Comparison of ENCODE assay signal across 27 cellular contexts in genomic region chr17:80433916-80434666, GRCh38. TPM values are rescaled to one million over a fixed set of nuclear protein-coding genes. Genes with fewer than 3 reads are reported as not detected.
A peak's percentile ranks its signal among the peaks of the same experiment; 100 is the strongest.
DNase-seq lines count a peak whose midpoint lies in the region; ATAC-seq, FAIRE-seq and TF ChIP-seq lines count a peak whose summit lies in the region.
"Had no signal": no experiment of that assay in that cellular context is flagged by ENCODE, and none has a peak within 500 bp of the region (broad histone marks: within the 10 kb centered on the region; RNA-seq: fewer than 3 reads in every experiment).

No MANE protein-coding gene starts in this region.

- H3K4me2 ChIP-seq in IMR-90 (ENCODE audit: low read depth, low read length): no peak overlapping the region; the same call in 1 of the 2 replicates
- H3K4me2 ChIP-seq in HepG2 (ENCODE audit: low read depth, low read length): no peak overlapping the region
- H3K4me2 ChIP-seq: BLaER1 had no signal

- no peak for TF ChIP-seq CTCF in HEK293 (tag by site-specific recombination; IDR thresholded peaks at IDR 0.05)
- TF ChIP-seq CTCF in IMR-90 (conservative IDR thresholded peaks at IDR 0.05; ENCODE audit: low read depth, low read length): no peak
- TF ChIP-seq CTCF in HepG2 (CRISPR knock-in tag; IDR thresholded peaks at IDR 0.05): no peak
- TF ChIP-seq CTCF in prostate gland (IDR thresholded peaks at IDR 0.05): no peak
- no peak for TF ChIP-seq CTCF in upper lobe of left lung (IDR thresholded peaks at IDR 0.05)

- dilution Hi-C loops in IMR-90 (cut with HindIII; ENCODE audit: low sequenced_read_pairs, unreplicated experiment): no loop called here

- no peaks in the 10 kb centered on the region for H3K4me1 Mint-ChIP-seq in stimulated activated naive B cell treated with anti-CD40 and anti-IgM and Interleukin-4, amounts not matched to agents 10 μg/mL and 1 μg/mL and 100 μg/mL, for 72 hours
- H3K4me1 Mint-ChIP-seq: CD14-positive monocyte; CD4-positive, alpha-beta memory T cell; CD4-positive, CD25-positive, alpha-beta regulatory T cell; CD8-positive, alpha-beta memory T cell had no signal

- H3K4me3 ChIP-seq in HEK293 (ENCODE audit: low read depth, low read length) (no peak overlapping the region), IMR-90 (ENCODE audit: insufficient read depth, low read depth, low read length) (no peak overlapping the region), HepG2 (replicated peaks in 1 of 3; ENCODE audit: insufficient read depth in 1 of 3, low read depth in 2 of 3, low read length in 3 of 3) (no peak overlapping the region), prostate gland (no peak overlapping the region), upper lobe of left lung (no peak overlapping the region)
- H3K4me3 ChIP-seq: BLaER1, GM12878 had no signal

- H2AK9ac ChIP-seq in IMR-90 (replicated peaks; ENCODE audit: low read depth, low read length, poor library complexity): no peak overlapping the region

- TF ChIP-seq POLR2A in IMR-90 (IDR thresholded peaks at IDR 0.05; ENCODE audit: low read depth, low read length) (no peak), HepG2 (IDR thresholded peaks at IDR 0.05; ENCODE audit: insufficient read depth in 1 of 2, low read depth in 2 of 2, low read length in 2 of 2) (no peak), prostate gland (IDR thresholded peaks at IDR 0.05) (no peak), upper lobe of left lung (IDR thresholded peaks at IDR 0.05) (no peak)

- H2BK5ac ChIP-seq in IMR-90 (ENCODE audit: low read depth, low read length, poor library complexity, severe bottlenecking): no peak overlapping the region

- peak; percentile 23 for FAIRE-seq in HepG2 (lab: Jason Lieb, UNC)
- FAIRE-seq: A204.1, GM12878, GM12892, GM18507 had no signal

- ATAC-seq in IMR-90 (ENCODE audit: low read depth): peak; percentile 58
- ATAC-seq in HepG2: no peak
- ATAC-seq in stimulated activated naive B cell treated with anti-CD40 and anti-IgM and Interleukin-4, amounts not matched to agents 10 μg/mL and 1 μg/mL and 100 μg/mL, for 72 hours (replicated peaks): no peak
- no peak for ATAC-seq in upper lobe of left lung (ENCODE audit: low FRiP score in 2 of 2)
- ATAC-seq: GM12878 had no signal

- no peak for TF ChIP-seq RAD21 in IMR-90 (IDR thresholded peaks at IDR 0.05; ENCODE audit: low read length)
- no peak for TF ChIP-seq RAD21 in HepG2 (CRISPR knock-in tag; IDR thresholded peaks at IDR 0.05)

- WGBS in IMR-90 (ENCODE audit: extremely low coverage in 2 of 2, insufficient read length in 1 of 2), 2 experiments: 95% methylated on average over 4 of the region's 12 CpGs; no CpG with 5 or more reads in 1 of the 2 experiments
- 19% methylated on average over 12 of the region's 12 CpGs for WGBS in HepG2 (ENCODE audit: low lambda C conversion rate)
- 86% methylated on average over 12 of the region's 12 CpGs for WGBS in prostate gland
- WGBS in upper lobe of left lung, 2 donors: 83 to 86% methylated on average over 12 of the region's 12 CpGs

- H4K20me1 ChIP-seq in IMR-90 (ENCODE audit: insufficient read depth, low read length) (no peaks in the 10 kb centered on the region), HepG2 (ENCODE audit: insufficient read depth, low read length) (no peaks in the 10 kb centered on the region; the same call in 1 of the 2 replicates)

- no peaks in the 10 kb centered on the region for H3K79me1 ChIP-seq in IMR-90 (ENCODE audit: low read depth in 1 of 2, low read length in 2 of 2)

- H2AFZ ChIP-seq in IMR-90 (replicated peaks; ENCODE audit: low read length, poor library complexity) (no peak overlapping the region), HepG2 (ENCODE audit: low read length) (no peak overlapping the region)

- TF ChIP-seq EP300 in HepG2 (IDR thresholded peaks at IDR 0.05; ENCODE audit: low read depth in 2 of 2, low read length in 2 of 2) (no peak), HepG2 (CRISPR knock-in tag; IDR thresholded peaks at IDR 0.05; ENCODE audit: borderline replicate concordance) (no peak), upper lobe of left lung (IDR thresholded peaks at IDR 0.05) (no peak)

- H3K27ac ChIP-seq in HEK293 (ENCODE audit: extremely low read depth, low read depth, low read length) (no peak overlapping the region), IMR-90 (ENCODE audit: insufficient read depth, low read length) (peak overlapping the region; percentile 16; the same call in 1 of the 2 replicates), HepG2 (ENCODE audit: extremely low read length, insufficient read depth, low read length) (no peak overlapping the region), prostate gland (no peak overlapping the region), upper lobe of left lung (no peak overlapping the region)
- H3K27ac ChIP-seq: BLaER1 had no signal

- H2BK20ac ChIP-seq in IMR-90 (ENCODE audit: low read depth, low read length): no peak overlapping the region

- no peak overlapping the region; the same call in 1 of the 2 replicates for H3K4ac ChIP-seq in IMR-90 (ENCODE audit: low read depth, low read length)

- no peaks in the 10 kb centered on the region for H3K36me3 ChIP-seq in HEK293 (ENCODE audit: control insufficient read depth in 2 of 2, insufficient read depth in 1 of 2, low read length in 2 of 2)
- H3K36me3 ChIP-seq in IMR-90 (ENCODE audit: control insufficient read depth, insufficient read depth, low read length): peaks cover 5% of the 10 kb centered on the region; the same call in 1 of the 2 replicates
- no peaks in the 10 kb centered on the region for H3K36me3 ChIP-seq in HepG2 (replicated peaks in 1 of 2; ENCODE audit: control insufficient read depth in 1 of 2, insufficient read depth in 2 of 2, low read length in 2 of 2)
- no peaks in the 10 kb centered on the region for H3K36me3 ChIP-seq in prostate gland
- H3K36me3 ChIP-seq in upper lobe of left lung: peaks cover 0 to 14% (median 8%) of the 10 kb centered on the region in 4 donors
- H3K36me3 ChIP-seq: BE2C, BLaER1 had no signal

- no peak overlapping the region for H3K14ac ChIP-seq in IMR-90 (replicated peaks; ENCODE audit: low read depth, low read length)

- H2BK15ac ChIP-seq in IMR-90 (ENCODE audit: low read depth, low read length): no peak overlapping the region

- no peaks in the 10 kb centered on the region for H3K9me3 ChIP-seq in HEK293 (ENCODE audit: control insufficient read depth, insufficient read depth, low read depth, low read length)
- H3K9me3 ChIP-seq in IMR-90 (ENCODE audit: control insufficient read depth, insufficient read depth, low read length): no peaks in the 10 kb centered on the region
- no peaks in the 10 kb centered on the region for H3K9me3 ChIP-seq in HepG2 (ENCODE audit: low read length)
- H3K9me3 ChIP-seq in prostate gland: no peaks in the 10 kb centered on the region
- no peaks in the 10 kb centered on the region for H3K9me3 ChIP-seq in upper lobe of left lung
- H3K9me3 ChIP-seq: BE2C, BLaER1 had no signal

- H3K79me2 ChIP-seq in HepG2 (ENCODE audit: insufficient read depth, low read length): no peaks in the 10 kb centered on the region

- no peaks in the 10 kb centered on the region for H3K9me1 ChIP-seq in IMR-90 (ENCODE audit: insufficient read depth, low read length)

- DNase-seq in IMR-90 (peak; percentile 63), HepG2 (ENCODE audit: low spot score) (no peak), NCI-H510A treated with DMSO at 0.1 percent for 48 hours (lab: John Stamatoyannopoulos, UW) (no peak), prostate gland (ENCODE audit: low spot score) (no peak), upper lobe of left lung (no peak)
- no peak for DNase-seq in stimulated activated naive B cell treated with anti-CD40 and anti-IgM and Interleukin-4, amounts not matched to agents 10 μg/mL and 1 μg/mL and 100 μg/mL, for 72 hours
- DNase-seq: 8988T; ACHN; BE2C; CD4-positive, CD25-positive, alpha-beta regulatory T cell; CD8-positive, alpha-beta memory T cell; COR-L47; DMS 273 treated with DMSO at 0.1 percent for 48 hours; DMS153; DMS53; DMS79; DND-41; EL; GDM1 had no signal

- H4K8ac ChIP-seq in IMR-90 (ENCODE audit: low read depth in 2 of 2, low read length in 2 of 2): no peak overlapping the region

- no peak overlapping the region for H3K56ac ChIP-seq in IMR-90 (ENCODE audit: extremely low read depth, insufficient read depth, low read length)

- CTCF ChIA-PET in HEK293 (lab: Yijun Ruan, JAX): no interaction called here
- CTCF ChIA-PET in IMR-90 (lab: Yijun Ruan, JAX): no interaction called here
- CTCF ChIA-PET in HepG2 (lab: Yijun Ruan, JAX; ENCODE audit: low intra/inter-chr PET ratio, low total read pairs): no interaction called here

- H3K27me3 Mint-ChIP-seq in stimulated activated naive B cell treated with anti-CD40 and anti-IgM and Interleukin-4, amounts not matched to agents 10 μg/mL and 1 μg/mL and 100 μg/mL, for 72 hours: no peaks in the 10 kb centered on the region
- H3K27me3 Mint-ChIP-seq: CD4-positive, alpha-beta memory T cell; CD4-positive, CD25-positive, alpha-beta regulatory T cell had no signal

- no peak overlapping the region for H2AK5ac ChIP-seq in IMR-90 (ENCODE audit: low read depth, low read length)

- peaks cover 5 to 13% of the 10 kb centered on the region in 2 donors for H3K36me3 Mint-ChIP-seq in stimulated activated naive B cell treated with anti-CD40 and anti-IgM and Interleukin-4, amounts not matched to agents 10 μg/mL and 1 μg/mL and 100 μg/mL, for 72 hours
- H3K36me3 Mint-ChIP-seq: CD14-positive monocyte; CD4-positive, alpha-beta memory T cell; CD8-positive, alpha-beta memory T cell had no signal

- H3K4me1 ChIP-seq in HEK293 (ENCODE audit: control insufficient read depth, insufficient read depth, low read length) (no peaks in the 10 kb centered on the region), IMR-90 (ENCODE audit: control insufficient read depth, insufficient read depth, low read length) (peaks cover 2% of the 10 kb centered on the region; the same call in 1 of the 2 replicates), HepG2 (ENCODE audit: insufficient read depth, low read length) (no peaks in the 10 kb centered on the region), prostate gland (replicated peaks) (no peaks in the 10 kb centered on the region), upper lobe of left lung (no peaks in the 10 kb centered on the region)
- H3K4me1 ChIP-seq: BE2C, BLaER1 had no signal

- no peak overlapping the region for H4K91ac ChIP-seq in IMR-90 (ENCODE audit: insufficient read depth, low read depth, low read length)

- H3K9ac ChIP-seq in IMR-90 (ENCODE audit: low read depth, low read length) (no peak overlapping the region), HepG2 (ENCODE audit: insufficient read depth, low read depth, low read length) (no peak overlapping the region)
- H3K9ac ChIP-seq: BLaER1 had no signal

- peaks cover 0 to 4% of the 10 kb centered on the region in 2 donors for H3K9me3 Mint-ChIP-seq in stimulated activated naive B cell treated with anti-CD40 and anti-IgM and Interleukin-4, amounts not matched to agents 10 μg/mL and 1 μg/mL and 100 μg/mL, for 72 hours
- H3K9me3 Mint-ChIP-seq: CD4-positive, alpha-beta memory T cell; CD8-positive, alpha-beta memory T cell had no signal

- no peak overlapping the region; the same call in 1 of the 2 replicates for H3K18ac ChIP-seq in IMR-90 (ENCODE audit: low read depth, low read length)

- BruUV-seq in IMR-90 (replicated peaks; lab: Mats Ljungman, UMichigan): no TSS peak
- no TSS peak for BruUV-seq in HepG2 (replicated peaks; lab: Mats Ljungman, UMichigan)

- POLR2A ChIA-PET in HEK293 (lab: Yijun Ruan, JAX): no interaction called here
- POLR2A ChIA-PET in IMR-90 (lab: Charles Lee; ENCODE audit: unreplicated experiment): no interaction called here
- POLR2A ChIA-PET in HepG2 (lab: Yijun Ruan, JAX): no interaction called here

- H3K23ac ChIP-seq in IMR-90 (ENCODE audit: low read depth, low read length): no peak overlapping the region

- no peak overlapping the region for H2BK120ac ChIP-seq in IMR-90 (ENCODE audit: low read depth, low read length)

- H4K5ac ChIP-seq in IMR-90 (ENCODE audit: low read depth, low read length): no peak overlapping the region

- peak overlapping the region; percentile 79 for H3K27ac Mint-ChIP-seq in stimulated activated naive B cell treated with anti-CD40 and anti-IgM and Interleukin-4, amounts not matched to agents 10 μg/mL and 1 μg/mL and 100 μg/mL, for 72 hours
- H3K27ac Mint-ChIP-seq: CD14-positive monocyte; CD4-positive, alpha-beta memory T cell; CD4-positive, CD25-positive, alpha-beta regulatory T cell had no signal

- H3K4me3 Mint-ChIP-seq in stimulated activated naive B cell treated with anti-CD40 and anti-IgM and Interleukin-4, amounts not matched to agents 10 μg/mL and 1 μg/mL and 100 μg/mL, for 72 hours: no peak overlapping the region
- H3K4me3 Mint-ChIP-seq: CD14-positive monocyte; CD4-positive, CD25-positive, alpha-beta regulatory T cell; CD8-positive, alpha-beta memory T cell had no signal

- H3K27me3 ChIP-seq in IMR-90 (ENCODE audit: control insufficient read depth, insufficient read depth, low read length) (no peaks in the 10 kb centered on the region), HepG2 (ENCODE audit: control insufficient read depth in 1 of 2, insufficient read depth in 2 of 2, low read length in 2 of 2) (peaks cover 2 to 12% of the 10 kb centered on the region in 2 experiments; a peak in 2 of 5 replicates), prostate gland (replicated peaks; ENCODE audit: insufficient read depth) (no peaks in the 10 kb centered on the region), upper lobe of left lung (no peaks in the 10 kb centered on the region)
- H3K27me3 ChIP-seq: BE2C, BLaER1 had no signal

- in situ Hi-C loops in IMR-90 (cut with MboI; ENCODE audit: low sequenced_read_pairs) (loop anchor here (5.0 kb wide), 1 partner anchor 138 kb away; no protein-coding TSS in a partner anchor), HepG2 (cut with HindIII; ENCODE audit: extremely low pct_ligation_motif_present, low pct_unique_long_range_greater_than_20kb) (no loop called here)

- intact Hi-C loops in IMR-90 (cut with micrococcal nuclease): no loop called here
- intact Hi-C loops in HepG2 (cut with micrococcal nuclease; ENCODE audit: unreplicated experiment): no loop called here
- intact Hi-C loops in prostate gland (cut with DNase I): loop anchor here (5.0 kb wide), 1 partner anchor 223 kb away; no protein-coding TSS in a partner anchor

RNA-seq across cellular contexts. Expression of gene ENDOV, which starts 19.1 kb away (rescaled TPM):
- 9.4 and 15.1 TPM in 2 replicates for total RNA-seq in IMR-90 (2012; rRNA removed)
- 30.3 and 33.4 TPM in 2 replicates for polyA plus RNA-seq in IMR-90 (2012; rRNA removed)
- 42.5 and 47.9 TPM in 2 replicates for polyA plus RNA-seq in IMR-90 (2012; cell fraction: cytosol; rRNA removed)
- polyA plus RNA-seq in IMR-90 (2012; cell fraction: nucleus; rRNA removed; ENCODE audit: low replicate concordance): 50.0 and 67.2 TPM in 2 replicates
- total RNA-seq in HepG2 (2016; rRNA removed; fragmentation: Illumina TruSeq; extraction: Trizol): 15.1 and 16.0 TPM in 2 replicates
- 4.7 and 13.7 TPM in 2 replicates for total RNA-seq in HepG2 (2016; cell fraction: cytosol; rRNA removed; fragmentation: Illumina TruSeq; extraction: Trizol; ENCODE audit: low read depth)
- total RNA-seq in HepG2 (2016; cell fraction: insoluble cytoplasmic fraction; rRNA removed; fragmentation: Illumina TruSeq; extraction: Trizol): 13.4 and 18.2 TPM in 2 replicates
- total RNA-seq in HepG2 (2016; cell fraction: membrane; rRNA removed; fragmentation: Illumina TruSeq; extraction: Trizol): 11.1 and 11.3 TPM in 2 replicates
- total RNA-seq in HepG2 (2016; cell fraction: nucleus; rRNA removed; fragmentation: Illumina TruSeq; extraction: Trizol): 12.0 and 13.2 TPM in 2 replicates
- polyA plus RNA-seq in HepG2 (2011; rRNA removed): 17.1 and 19.8 TPM in 2 replicates
- polyA plus RNA-seq in HepG2 (2011; cell fraction: cytosol; rRNA removed): 12.3 and 17.8 TPM in 2 replicates
- 45.5 and 45.6 TPM in 2 replicates for polyA plus RNA-seq in HepG2 (2011; cell fraction: nucleus; rRNA removed)
- polyA plus RNA-seq in HepG2 (2012): 11.8 and 15.4 TPM in 2 replicates
- 5.9 and 6.8 TPM in 2 replicates for polyA plus RNA-seq in HepG2 (2016; cell fraction: cytosol; fragmentation: Illumina TruSeq; extraction: Trizol; ENCODE audit: low read depth)
- 13.7 and 14.0 TPM in 2 replicates for polyA plus RNA-seq in HepG2 (2016; cell fraction: insoluble cytoplasmic fraction; fragmentation: Illumina TruSeq; extraction: Trizol; ENCODE audit: low read depth)
- polyA plus RNA-seq in HepG2 (2016; cell fraction: membrane; fragmentation: Illumina TruSeq; extraction: Trizol; ENCODE audit: low read depth): 8.4 and 8.6 TPM in 2 replicates
- 27.6 and 30.0 TPM in 2 replicates for polyA plus RNA-seq in HepG2 (2016; cell fraction: nucleus; fragmentation: Illumina TruSeq; extraction: Trizol; ENCODE audit: insufficient read depth, low read depth)
- polyA minus RNA-seq in HepG2 (2011; rRNA and poly(A)+ RNA removed; ENCODE audit: low replicate concordance): 28.6 and 32.9 TPM in 2 replicates
- 5.3 and 7.2 TPM in 2 replicates for polyA minus RNA-seq in HepG2 (2011; cell fraction: cytosol; rRNA and poly(A)+ RNA removed)
- 33.6 and 36.6 TPM in 2 replicates for polyA minus RNA-seq in HepG2 (2011; cell fraction: nucleus; rRNA and poly(A)+ RNA removed)
- 10 to 100 TPM; 17.0 to 36.9 TPM for total RNA-seq in prostate gland
- total RNA-seq in upper lobe of left lung: 10 to 100 TPM; 16.7 to 93.2 (median 25.6) TPM

RNA-seq across cellular contexts. Expression of gene NPTX1, which starts 42.3 kb away (rescaled TPM):
- total RNA-seq in IMR-90 (2012; rRNA removed): 20.8 and 23.3 TPM in 2 replicates
- 39.5 and 47.0 TPM in 2 replicates for polyA plus RNA-seq in IMR-90 (2012; rRNA removed)
- 40.9 and 41.7 TPM in 2 replicates for polyA plus RNA-seq in IMR-90 (2012; cell fraction: cytosol; rRNA removed)
- polyA plus RNA-seq in IMR-90 (2012; cell fraction: nucleus; rRNA removed; ENCODE audit: low replicate concordance): 52.2 and 63.8 TPM in 2 replicates
- total RNA-seq in HepG2 (2016; rRNA removed; fragmentation: Illumina TruSeq; extraction: Trizol): not detected in 2 replicates
- total RNA-seq in HepG2 (2016; cell fraction: cytosol; rRNA removed; fragmentation: Illumina TruSeq; extraction: Trizol; ENCODE audit: low read depth): not detected in 2 replicates
- not detected in 2 replicates for total RNA-seq in HepG2 (2016; cell fraction: insoluble cytoplasmic fraction; rRNA removed; fragmentation: Illumina TruSeq; extraction: Trizol)
- not detected in 2 replicates for total RNA-seq in HepG2 (2016; cell fraction: membrane; rRNA removed; fragmentation: Illumina TruSeq; extraction: Trizol)
- total RNA-seq in HepG2 (2016; cell fraction: nucleus; rRNA removed; fragmentation: Illumina TruSeq; extraction: Trizol): not detected in 2 replicates
- 0.01 TPM in 1 of 2 replicates, not detected in the other for polyA plus RNA-seq in HepG2 (2011; rRNA removed)
- polyA plus RNA-seq in HepG2 (2011; cell fraction: cytosol; rRNA removed): not detected in 2 replicates
- polyA plus RNA-seq in HepG2 (2011; cell fraction: nucleus; rRNA removed): not detected in 2 replicates
- not detected in 2 replicates for polyA plus RNA-seq in HepG2 (2012)
- polyA plus RNA-seq in HepG2 (2016; cell fraction: cytosol; fragmentation: Illumina TruSeq; extraction: Trizol; ENCODE audit: low read depth): not detected in 2 replicates
- polyA plus RNA-seq in HepG2 (2016; cell fraction: insoluble cytoplasmic fraction; fragmentation: Illumina TruSeq; extraction: Trizol; ENCODE audit: low read depth): not detected in 2 replicates
- polyA plus RNA-seq in HepG2 (2016; cell fraction: membrane; fragmentation: Illumina TruSeq; extraction: Trizol; ENCODE audit: low read depth): not detected in 2 replicates
- not detected in 2 replicates for polyA plus RNA-seq in HepG2 (2016; cell fraction: nucleus; fragmentation: Illumina TruSeq; extraction: Trizol; ENCODE audit: insufficient read depth, low read depth)
- 17.0 TPM in 1 of 2 replicates, not detected in the other for polyA minus RNA-seq in HepG2 (2011; rRNA and poly(A)+ RNA removed; ENCODE audit: low replicate concordance)
- 0.10 TPM in 1 of 2 replicates, not detected in the other for polyA minus RNA-seq in HepG2 (2011; cell fraction: cytosol; rRNA and poly(A)+ RNA removed)
- 0.25 TPM in 1 of 2 replicates, not detected in the other for polyA minus RNA-seq in HepG2 (2011; cell fraction: nucleus; rRNA and poly(A)+ RNA removed)
- under 1 TPM; 0.34 to 0.73 TPM for total RNA-seq in prostate gland
- 10 to 100 TPM in 1 of 6 donors, 1 to 10 TPM in 4, under 1 TPM in 1; 0.39 to 11.5 (median 2.5) TPM for total RNA-seq in upper lobe of left lung
- total RNA-seq: CD4-positive, alpha-beta memory T cell; GM12878 had no signal
- polyA plus RNA-seq: CD14-positive monocyte; CD8-positive, alpha-beta memory T cell; GM12878 had no signal
